8 cellular contexts compared by ENCODE assay signal in genomic region chr19:47608908-47609879, GRCh38. TPM values are rescaled to one million over a fixed set of nuclear protein-coding genes. Genes with fewer than 3 reads are reported as not detected.
DNase-seq lines count a peak whose midpoint lies in the region; ATAC-seq and TF ChIP-seq lines count a peak whose summit lies in the region.

Gene BICRA, plus strand, starts transcription at chr19:47609134. Its CDS starts 64,441 bp downstream, at chr19:47673575.

- POLR2A ChIA-PET in activated CD4-positive, alpha-beta memory T cell treated with anti-CD3 and anti-CD28 coated beads for 36 hours (lab: Charles Lee): interaction anchor here (0.6 to 2.4 kb wide), 4 partner anchors 8 to 363 kb away, joined by 3 to 20 read pairs (median 7); partner anchors contain the start of gene KPTN

- peak within 1 kb of the TSS; percentile 91 for H3K4me3 Mint-ChIP-seq in activated CD4-positive, alpha-beta memory T cell treated with anti-CD3 and anti-CD28 coated beads for 36 hours

- ATAC-seq in GM19043 (IDR thresholded peaks at IDR 0.05; ENCODE audit: low read depth, unreplicated experiment) (peak; percentile 48), HG03342 (IDR thresholded peaks at IDR 0.05; ENCODE audit: unreplicated experiment) (peak; percentile 42), right lobe of liver (peak; percentile 49 to 65 (median 56))

- H3K27ac ChIP-seq in dorsolateral prefrontal cortex (peak within 1 kb of the TSS; percentile 77 to 99 (median 95)), right lobe of liver (peak within 1 kb of the TSS; percentile 97 to 99 (median 98))

- DNase-seq in BE2C (peak; percentile 91), NCI-H510A treated with DMSO at 0.1 percent for 48 hours (lab: John Stamatoyannopoulos, UW) (peak; percentile 76), dorsolateral prefrontal cortex (peak; percentile 57 to 86 (median 75)), right lobe of liver (peak; percentile 81 to 87 (median 83))
- DNase-seq in activated CD4-positive, alpha-beta memory T cell treated with anti-CD3 and anti-CD28 coated beads for 36 hours: peak; percentile 83
- peak; percentile 85 for DNase-seq in stimulated activated CD4-positive, alpha-beta T cell treated with anti-CD3 and anti-CD28 coated beads, Interleukin-4, amount 100 ng/mL, for 1 hour

- H3K36me3 ChIP-seq in BE2C (no peaks in the 10 kb centered on the region), right lobe of liver (no peaks in the 10 kb centered on the region)

- H3K27me3 ChIP-seq in BE2C (no peaks in the 10 kb centered on the region), dorsolateral prefrontal cortex (no peaks in the 10 kb centered on the region), right lobe of liver (no peaks in the 10 kb centered on the region)

- peaks cover 4% of the 10 kb centered on the region for H3K36me3 Mint-ChIP-seq in activated CD4-positive, alpha-beta memory T cell treated with anti-CD3 and anti-CD28 coated beads for 36 hours

- TF ChIP-seq POLR2A in right lobe of liver (IDR thresholded peaks at IDR 0.05): no peak

- peaks cover 33% of the 10 kb centered on the region for H3K4me1 Mint-ChIP-seq in activated CD4-positive, alpha-beta memory T cell treated with anti-CD3 and anti-CD28 coated beads for 36 hours (ENCODE audit: low read depth)

- CTCF ChIA-PET in activated CD4-positive, alpha-beta memory T cell treated with anti-CD3 and anti-CD28 coated beads for 36 hours (lab: Charles Lee): interaction anchor here (1.5 to 1.6 kb wide), 2 partner anchors 9 to 98 kb away, joined by 3 to 6 read pairs; no protein-coding TSS in a partner anchor

- WGBS in right lobe of liver (ENCODE audit: insufficient coverage, low coverage, low lambda C conversion rate, missing lambda C conversion rate): under 1% methylated on average over 25 of the region's 96 CpGs

- no peaks in the 10 kb centered on the region for H3K9me3 ChIP-seq in BE2C
- H3K9me3 ChIP-seq in right lobe of liver: no peaks in the 10 kb centered on the region

- intact Hi-C loops in activated CD4-positive, alpha-beta memory T cell treated with anti-CD3 and anti-CD28 coated beads for 36 hours (cut with micrococcal nuclease): loop anchor here (1.0 to 10.0 kb wide), 4 partner anchors 9 to 352 kb away; partner anchors contain the start of genes CCDC9 and NAPA
- intact Hi-C loops in dorsolateral prefrontal cortex (cut with DNase I) (loop anchor here (1.0 to 5.0 kb wide), 4 partner anchors 9 to 172 kb away; partner anchors contain the start of gene NAPA (in 1 of the 2)), right lobe of liver (cut with DNase I) (no loop called here)

- H3K4me1 ChIP-seq in BE2C (no peaks in the 10 kb centered on the region; the same call in 1 of the 2 replicates), right lobe of liver (peaks cover 0 to 19% (median 8%) of the 10 kb centered on the region in 4 donors)

- peak within 1 kb of the TSS; percentile 91 for H3K27ac Mint-ChIP-seq in activated CD4-positive, alpha-beta memory T cell treated with anti-CD3 and anti-CD28 coated beads for 36 hours

- no peaks in the 10 kb centered on the region for H3K27me3 Mint-ChIP-seq in activated CD4-positive, alpha-beta memory T cell treated with anti-CD3 and anti-CD28 coated beads for 36 hours

- no peaks in the 10 kb centered on the region for H3K9me3 Mint-ChIP-seq in activated CD4-positive, alpha-beta memory T cell treated with anti-CD3 and anti-CD28 coated beads for 36 hours

- TF ChIP-seq CTCF in BE2C (IDR thresholded peaks at IDR 0.05; ENCODE audit: low read depth, low read length) (no peak), dorsolateral prefrontal cortex (IDR thresholded peaks at IDR 0.05 in 54 of 56, conservative IDR thresholded peaks at IDR 0.05 in 2 of 56; ENCODE audit: low read depth in 1 of 56, partially characterized antibody in 56 of 56) (no peak), right lobe of liver (IDR thresholded peaks at IDR 0.05) (no peak)

- peak within 1 kb of the TSS; percentile 88 for H3K4me3 ChIP-seq in BE2C (ENCODE audit: low read depth, low read length)
- peak within 1 kb of the TSS; percentile 73 to 100 (median 98) for H3K4me3 ChIP-seq in dorsolateral prefrontal cortex
- H3K4me3 ChIP-seq in right lobe of liver: peak within 1 kb of the TSS; percentile 99

RNA-seq across cellular contexts. Expression of gene BICRA, which starts in this region (rescaled TPM):
- polyA plus RNA-seq in BE2C (2012; ENCODE audit: insufficient read depth, insufficient read length, low read depth): 15.0 TPM
- 10 to 100 TPM; 11.9 to 14.0 TPM for total RNA-seq in activated CD4-positive, alpha-beta memory T cell treated with anti-CD3 and anti-CD28 coated beads for 36 hours
- total RNA-seq in dorsolateral prefrontal cortex: 10 to 100 TPM; 14.1 to 34.9 (median 22.9) TPM
- total RNA-seq in right lobe of liver: 1 to 10 TPM; 3.7 to 7.3 (median 6.4) TPM

Comparison
In these comparisons a context has a peak if more than half of its experiments do, and no peak if none do; other contexts are left out.
1. Peak in every context shown above with its lines: DNase-seq, ATAC-seq, H3K4me3 ChIP-seq and H3K27ac ChIP-seq.
2. intact Hi-C loops: an anchor here in activated CD4-positive, alpha-beta memory T cell treated with anti-CD3 and anti-CD28 coated beads for 36 hours (1.0 to 10.0 kb wide) and dorsolateral prefrontal cortex (1.0 to 5.0 kb wide); none called in right lobe of liver.